29 cellular contexts compared by ENCODE assay signal in genomic region chr2:141440072-141440635, GRCh38.
"Had no signal": no experiment of that assay in that cellular context is flagged by ENCODE, and none has a peak within 500 bp of the region (broad histone marks: within the 10 kb centered on the region; RNA-seq: fewer than 3 reads in every experiment).

No MANE protein-coding gene starts in this region.

- H3K36me3 Mint-ChIP-seq: immature natural killer cell; memory B cell; naive B cell; neural progenitor cell; stimulated activated effector memory CD8-positive, alpha-beta T cell treated with anti-CD3 and anti-CD28 coated beads, Interleukin-12 subunit alpha, Interleukin-12 subunit beta, amount 100 ng/mL, for 72 hours had no signal

- DNase-seq: dermis blood vessel endothelial cell; effector memory CD4-positive, alpha-beta T cell; hippocampal formation; immature natural killer cell; islet precursor cell; left colon; left ventricle myocardium superior; naive B cell; stimulated activated CD4-positive, alpha-beta T cell treated with anti-CD3 and anti-CD28 coated beads, Interleukin-2, amount 100 ng/mL, for 24 hours; stimulated activated CD4-positive, alpha-beta T cell treated with anti-CD3 and anti-CD28 coated beads, Interleukin-4, amount 100 ng/mL, for 24 hours; stimulated activated naive CD4-positive, alpha-beta T cell treated with Interleukin-2 at 50 U/mL for 16 hours; stomach; tibial artery had no signal

- H3K27ac Mint-ChIP-seq: immature natural killer cell; memory B cell; naive B cell; nephron; neural progenitor cell; progenitor cell of endocrine pancreas; stimulated activated effector memory CD8-positive, alpha-beta T cell treated with anti-CD3 and anti-CD28 coated beads, Interleukin-12 subunit alpha, Interleukin-12 subunit beta, amount 100 ng/mL, for 72 hours; type B pancreatic cell had no signal

- H3K4me3 ChIP-seq: coronary artery, esophagus muscularis mucosa, gastroesophageal sphincter, heart left ventricle, lung, neural progenitor cell, stomach, tibial artery had no signal

- H3K9me3 ChIP-seq: stomach, tibial artery had no signal

- H3K4me3 Mint-ChIP-seq: immature natural killer cell; memory B cell; naive B cell; nephron; neural progenitor cell; stimulated activated effector memory CD8-positive, alpha-beta T cell treated with anti-CD3 and anti-CD28 coated beads, Interleukin-12 subunit alpha, Interleukin-12 subunit beta, amount 100 ng/mL, for 72 hours; type B pancreatic cell had no signal

- H3K9ac ChIP-seq: neural progenitor cell, parathyroid adenoma had no signal

- H3K27me3 ChIP-seq: esophagus muscularis mucosa, foreskin keratinocyte, gastroesophageal sphincter, heart left ventricle, neural progenitor cell, stomach, tibial artery had no signal

- H3K36me3 ChIP-seq: esophagus muscularis mucosa, gastroesophageal sphincter, heart left ventricle, neural progenitor cell, stomach, tibial artery had no signal

- H3K4me1 ChIP-seq: esophagus muscularis mucosa, gastroesophageal sphincter, heart left ventricle, neural progenitor cell, parathyroid adenoma, stomach, tibial artery had no signal

- ATAC-seq: foreskin keratinocyte; gastroesophageal sphincter; heart left ventricle; left colon; left ventricle myocardium superior; sciatic nerve; stimulated activated effector memory CD8-positive, alpha-beta T cell treated with anti-CD3 and anti-CD28 coated beads, Interleukin-12 subunit alpha, Interleukin-12 subunit beta, amount 100 ng/mL, for 72 hours had no signal

- H3K4me1 Mint-ChIP-seq: immature natural killer cell; memory B cell; naive B cell; nephron; neural progenitor cell; stimulated activated effector memory CD8-positive, alpha-beta T cell treated with anti-CD3 and anti-CD28 coated beads, Interleukin-12 subunit alpha, Interleukin-12 subunit beta, amount 100 ng/mL, for 72 hours had no signal

- H3K79me2 ChIP-seq: parathyroid adenoma had no signal

- H2AFZ ChIP-seq: neural progenitor cell, parathyroid adenoma had no signal

- H3K4me2 ChIP-seq: neural progenitor cell had no signal

- H3K27ac ChIP-seq: coronary artery, esophagus muscularis mucosa, foreskin keratinocyte, gastroesophageal sphincter, heart left ventricle, neural progenitor cell, parathyroid adenoma, stomach, tibial artery had no signal

- H3K27me3 Mint-ChIP-seq: memory B cell, naive B cell, progenitor cell of endocrine pancreas, type B pancreatic cell had no signal

- FAIRE-seq: endothelial cell of umbilical vein, urothelium cell line had no signal
